In the genomic region with DNA sequence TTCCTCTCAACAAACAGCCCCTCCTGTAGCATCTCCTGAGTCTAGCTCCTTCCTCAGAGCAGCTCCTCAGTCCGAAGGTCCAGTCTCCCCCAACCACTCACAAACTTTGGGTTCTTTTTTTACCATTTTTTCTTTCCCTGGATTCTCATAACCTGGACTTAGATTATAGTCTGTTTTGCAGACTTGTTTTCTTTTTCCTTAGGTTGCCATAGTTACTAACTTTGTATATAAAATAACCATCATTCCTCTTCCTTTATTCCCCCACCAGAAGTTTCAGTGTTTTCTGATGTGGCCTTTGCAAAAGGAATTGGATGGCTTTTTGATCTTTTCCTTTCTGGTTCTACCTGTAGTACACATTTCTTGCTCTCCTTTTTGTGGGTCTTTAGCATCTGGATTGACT, we compare ENCODE assay signal across 18 cellular contexts. TPM values are rescaled to one million over a fixed set of nuclear protein-coding genes. Genes with fewer than 3 reads are reported as not detected.
DNase-seq lines count a peak whose midpoint lies in the region; ATAC-seq and TF ChIP-seq lines count a peak whose summit lies in the region.
"Had no signal": no experiment of that assay in that cellular context is flagged by ENCODE, and none has a peak within 500 bp of the region (broad histone marks: within the 10 kb centered on the region; RNA-seq: fewer than 3 reads in every experiment).

No MANE protein-coding gene starts in this region.

- H3K36me3 ChIP-seq in heart left ventricle (peaks cover 0 to 31% (median 24%) of the 10 kb centered on the region in 9 donors), adrenal gland (replicated peaks in 1 of 2) (peaks cover 0 to 17% of the 10 kb centered on the region in 2 donors)

- H3K9me3 Mint-ChIP-seq in stimulated activated naive B cell treated with anti-CD40 and anti-IgM and Interleukin-4, amounts not matched to agents 10 μg/mL and 1 μg/mL and 100 μg/mL, for 72 hours = peaks cover 0 to 4% of the 10 kb centered on the region in 2 donors
- H3K9me3 Mint-ChIP-seq: effector memory CD8-positive, alpha-beta T cell had no signal

- no peaks in the 10 kb centered on the region for H3K27me3 ChIP-seq in heart left ventricle
- H3K27me3 ChIP-seq in right cardiac atrium (ENCODE audit: control insufficient read depth, insufficient read depth) = no peaks in the 10 kb centered on the region
- H3K27me3 ChIP-seq in adrenal gland = no peaks in the 10 kb centered on the region
- H3K27me3 ChIP-seq: pancreas, thyroid gland had no signal

- no peak for TF ChIP-seq CTCF in heart left ventricle (IDR thresholded peaks at IDR 0.05)
- TF ChIP-seq CTCF in adrenal gland (IDR thresholded peaks at IDR 0.05) = no peak

- H3K9me3 ChIP-seq in heart left ventricle (no peaks in the 10 kb centered on the region), right cardiac atrium (ENCODE audit: control insufficient read depth, low read length) (no peaks in the 10 kb centered on the region), adrenal gland (replicated peaks in 1 of 3) (no peaks in the 10 kb centered on the region)
- H3K9me3 ChIP-seq: pancreas, thyroid gland had no signal

- TF ChIP-seq POLR2A in heart left ventricle (IDR thresholded peaks at IDR 0.05) (no peak), adrenal gland (IDR thresholded peaks at IDR 0.05) (no peak)

- H3K27ac ChIP-seq in heart left ventricle = peak overlapping the region in 11 of 12 donors; percentile 28 to 69 (median 48)
- no peak overlapping the region for H3K27ac ChIP-seq in right cardiac atrium (ENCODE audit: low read length)
- peak overlapping the region in 3 of 5 donors; percentile 20 to 54 (median 51) for H3K27ac ChIP-seq in adrenal gland
- H3K27ac ChIP-seq: C4-2B, pancreas, thyroid gland had no signal

- H3K4me1 ChIP-seq in heart left ventricle = peaks cover 8 to 75% (median 63%) of the 10 kb centered on the region in 12 donors
- peaks cover 30% of the 10 kb centered on the region for H3K4me1 ChIP-seq in right cardiac atrium (ENCODE audit: control insufficient read depth, insufficient read depth, low read length)
- peaks cover 15 to 72% of the 10 kb centered on the region in 2 donors for H3K4me1 ChIP-seq in adrenal gland (replicated peaks in 1 of 2)

- 45 to 58% (median 53%) methylated on average over 1 of the region's 1 CpG for WGBS in heart left ventricle, 4 donors
- WGBS in right cardiac atrium = 37% methylated on average over 1 of the region's 1 CpG
- 63 to 78% (median 70%) methylated on average over 1 of the region's 1 CpG for WGBS in adrenal gland, 4 donors

- ATAC-seq in heart left ventricle = no peak
- ATAC-seq in right cardiac atrium = no peak
- no peak for ATAC-seq in stimulated activated naive B cell treated with anti-CD40 and anti-IgM and Interleukin-4, amounts not matched to agents 10 μg/mL and 1 μg/mL and 100 μg/mL, for 72 hours (replicated peaks)
- no peak for ATAC-seq in esophagus mucosa
- ATAC-seq: effector memory CD8-positive, alpha-beta T cell had no signal

- peaks cover 67 to 83% of the 10 kb centered on the region in 2 donors for H3K4me1 Mint-ChIP-seq in stimulated activated naive B cell treated with anti-CD40 and anti-IgM and Interleukin-4, amounts not matched to agents 10 μg/mL and 1 μg/mL and 100 μg/mL, for 72 hours

- H3K27ac Mint-ChIP-seq in stimulated activated naive B cell treated with anti-CD40 and anti-IgM and Interleukin-4, amounts not matched to agents 10 μg/mL and 1 μg/mL and 100 μg/mL, for 72 hours = peak overlapping the region; percentile 77

- H3K36me3 Mint-ChIP-seq in stimulated activated naive B cell treated with anti-CD40 and anti-IgM and Interleukin-4, amounts not matched to agents 10 μg/mL and 1 μg/mL and 100 μg/mL, for 72 hours = peaks cover 49 to 79% of the 10 kb centered on the region in 2 donors

- DNase-seq in heart left ventricle (no peak), right cardiac atrium (no peak), adrenal gland (no peak), lung microvascular endothelial cell (ENCODE audit: low read depth in 2 of 2) (peak; percentile 12 to 31), DMS53 treated with DMSO at 0.1 percent for 48 hours (lab: John Stamatoyannopoulos, UW; ENCODE audit: unreplicated experiment) (no peak), NCI-H82 (lab: John Stamatoyannopoulos, UW) (no peak)
- no peak for DNase-seq in stimulated activated naive B cell treated with anti-CD40 and anti-IgM and Interleukin-4, amounts not matched to agents 10 μg/mL and 1 μg/mL and 100 μg/mL, for 72 hours
- DNase-seq: activated CD4-positive, CD25-positive, alpha-beta regulatory T cell; effector memory CD8-positive, alpha-beta T cell; hippocampal formation; kidney glomerular epithelial cell; NCI-H1092 treated with DMSO at 0.1 percent for 48 hours; NCI-H69; pancreas; thyroid gland had no signal

- no peaks in the 10 kb centered on the region for H3K27me3 Mint-ChIP-seq in stimulated activated naive B cell treated with anti-CD40 and anti-IgM and Interleukin-4, amounts not matched to agents 10 μg/mL and 1 μg/mL and 100 μg/mL, for 72 hours
- H3K27me3 Mint-ChIP-seq: effector memory CD8-positive, alpha-beta T cell had no signal

- intact Hi-C loops in heart left ventricle (cut with DNase I) = no loop called here
- intact Hi-C loops in right cardiac atrium (cut with DNase I) = no loop called here
- intact Hi-C loops in adrenal gland (cut with DNase I) = no loop called here

- H3K4me3 ChIP-seq in heart left ventricle (no peak overlapping the region), right cardiac atrium (ENCODE audit: low read length) (no peak overlapping the region), adrenal gland (no peak overlapping the region)
- H3K4me3 ChIP-seq: pancreas, smooth muscle cell, thyroid gland had no signal

- H3K4me3 Mint-ChIP-seq in stimulated activated naive B cell treated with anti-CD40 and anti-IgM and Interleukin-4, amounts not matched to agents 10 μg/mL and 1 μg/mL and 100 μg/mL, for 72 hours = peak overlapping the region in 1 of 2 donors; percentile 33
- H3K4me3 Mint-ChIP-seq: effector memory CD8-positive, alpha-beta T cell had no signal

RNA-seq across cellular contexts. Expression of a gene that starts 12.9 kb away (rescaled TPM):
- total RNA-seq in heart left ventricle (10 to 100 TPM; 10.8 to 23.0 (median 15.0) TPM), right cardiac atrium (10 to 100 TPM; 10.8 to 16.5 (median 12.7) TPM), adrenal gland (10 to 100 TPM; 18.4 to 32.8 (median 23.8) TPM), lung microvascular endothelial cell (9.6 and 12.5 TPM in 2 replicates), esophagus mucosa (19.1 TPM)
- polyA plus RNA-seq in heart left ventricle (10 to 100 TPM in 1 of 2 donors, 1 to 10 TPM in 1; 6.0 to 14.3 TPM), right cardiac atrium (7.8 TPM), adrenal gland (10 to 100 TPM in 1 of 3 donors, 1 to 10 TPM in 2; 7.2 to 16.8 (median 7.3) TPM)

Comparison
In these comparisons a context has a peak if more than half of its experiments do, and no peak if none do; other contexts are left out.
1. DNase-seq: peak in lung microvascular endothelial cell (2 of 2); none in heart left ventricle (0 of 5), right cardiac atrium (0 of 3), adrenal gland (0 of 7), stimulated activated naive B cell treated with anti-CD40 and anti-IgM and Interleukin-4, amounts not matched to agents 10 μg/mL and 1 μg/mL and 100 μg/mL, for 72 hours (single experiment), DMS53 treated with DMSO at 0.1 percent for 48 hours (single experiment) and NCI-H82 (single experiment).